Comparison of ENCODE assay signal across 1 cellular context in genomic region chr16:75081179-75081859, GRCh38.
TF ChIP-seq lines count a peak whose summit lies in the region.

No MANE protein-coding gene starts in this region.

TF ChIP-seq in GM12878, 131 proteins besides CTCF, POLR2A, EP300 and RAD21 (continued from another document):
- TF ChIP-seq JUNB (IDR thresholded peaks at IDR 0.05): no peak
- no peak for TF ChIP-seq POU2F2 (IDR thresholded peaks at IDR 0.05; ENCODE audit: borderline replicate concordance, low read depth, low read length)
- TF ChIP-seq BCL3 (IDR thresholded peaks at IDR 0.05; ENCODE audit: borderline replicate concordance, insufficient read depth, low read depth, low read length, poor library complexity, severe bottlenecking): no peak
- TF ChIP-seq IKZF1 (conservative IDR thresholded peaks at IDR 0.05): 0 out of 2 replicates have a peak, but pooled peaks have one; percentile 37
- TF ChIP-seq SPI1 (IDR thresholded peaks at IDR 0.05; ENCODE audit: borderline replicate concordance, insufficient read depth, low read depth, low read length): peak; percentile 61; the same call in 1 of the 2 replicates
- TF ChIP-seq MEF2B (IDR thresholded peaks at IDR 0.05; ENCODE audit: partially characterized antibody, poor library complexity, severe bottlenecking): peak; percentile 81
- no peak for TF ChIP-seq EED (IDR thresholded peaks at IDR 0.05; ENCODE audit: low read depth)
- no peak for TF ChIP-seq SREBF2 (IDR thresholded peaks at IDR 0.05; ENCODE audit: low read length)
- no peak for TF ChIP-seq BRCA1 (IDR thresholded peaks at IDR 0.05; ENCODE audit: low read depth, low read length)
- TF ChIP-seq MYB (IDR thresholded peaks at IDR 0.05; ENCODE audit: borderline replicate concordance, low read depth, low read length): no peak
- no peak for TF ChIP-seq SUZ12 (IDR thresholded peaks at IDR 0.05; ENCODE audit: unreplicated experiment)
- TF ChIP-seq IKZF2 (IDR thresholded peaks at IDR 0.05): 0 out of 4 replicates have a peak, but pooled peaks of 1 of the 2 experiments have one; percentile 15
- TF ChIP-seq BACH1 (IDR thresholded peaks at IDR 0.05; ENCODE audit: borderline replicate concordance): no peak
- peak; percentile 51; the same call in 1 of the 2 replicates for TF ChIP-seq RUNX3 (IDR thresholded peaks at IDR 0.05; ENCODE audit: low read length)
- TF ChIP-seq CREB1 (IDR thresholded peaks at IDR 0.05; ENCODE audit: low read depth): no peak
